Comparison of ENCODE assay signal across 19 cellular contexts in the genomic region with DNA sequence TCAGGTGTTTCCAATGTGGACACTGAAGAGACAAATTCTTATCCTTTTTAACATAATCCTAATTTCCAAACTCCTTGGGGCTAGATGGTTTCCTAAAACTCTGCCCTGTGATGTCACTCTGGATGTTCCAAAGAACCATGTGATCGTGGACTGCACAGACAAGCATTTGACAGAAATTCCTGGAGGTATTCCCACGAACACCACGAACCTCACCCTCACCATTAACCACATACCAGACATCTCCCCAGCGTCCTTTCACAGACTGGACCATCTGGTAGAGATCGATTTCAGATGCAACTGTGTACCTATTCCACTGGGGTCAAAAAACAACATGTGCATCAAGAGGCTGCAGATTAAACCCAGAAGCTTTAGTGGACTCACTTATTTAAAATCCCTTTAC. TPM values are rescaled to one million over a fixed set of nuclear protein-coding genes. Genes with fewer than 3 reads are reported as not detected.
"Had no signal": no experiment of that assay in that cellular context is flagged by ENCODE, and none has a peak within 500 bp of the region (broad histone marks: within the 10 kb centered on the region; RNA-seq: fewer than 3 reads in every experiment).

No MANE protein-coding gene starts in this region.

- H3K4me1 ChIP-seq: sigmoid colon had no signal

- H3K27me3 ChIP-seq: sigmoid colon had no signal

- H3K4me3 ChIP-seq: dorsolateral prefrontal cortex, heart left ventricle, mucosa of descending colon, sigmoid colon had no signal

- DNase-seq: cortex of kidney; dorsolateral prefrontal cortex; effector CD8-positive, alpha-beta T cell; foreskin melanocyte; heart left ventricle; hypothalamus; mammary epithelial cell; mucosa of descending colon; natural killer cell; posterior cingulate gyrus; sigmoid colon; small intestine; stimulated activated CD4-positive, alpha-beta T cell treated with anti-CD3 and anti-CD28 coated beads, Interleukin-12 subunit alpha, Interleukin-12 subunit beta, amount 100 ng/mL, for 4 hours; stimulated activated naive CD4-positive, alpha-beta T cell treated with Interleukin-2 at 50 U/mL for 16 hours; trophoblast cell had no signal

- H3K9me3 ChIP-seq: heart left ventricle, mucosa of descending colon, sigmoid colon had no signal

- H3K27ac ChIP-seq: dorsolateral prefrontal cortex, heart left ventricle, sigmoid colon had no signal

- H3K36me3 ChIP-seq: heart left ventricle, sigmoid colon had no signal

- ATAC-seq: heart left ventricle, left lobe of liver, mucosa of descending colon, natural killer cell had no signal

- H3K4me3 Mint-ChIP-seq: natural killer cell, neural crest cell had no signal

- H3K4me1 Mint-ChIP-seq: neural crest cell had no signal

- H3K27ac Mint-ChIP-seq: natural killer cell had no signal

- H3K9me3 Mint-ChIP-seq: natural killer cell had no signal

RNA-seq across cellular contexts. Expression of a gene that starts 18.6 kb away (rescaled TPM):
- total RNA-seq: mammary epithelial cell, neural crest cell, osteocyte, pulmonary artery endothelial cell had no signal
- polyA plus RNA-seq: mammary epithelial cell had no signal

RNA-seq across cellular contexts. Expression of a gene that starts 20.9 kb away (rescaled TPM):
- total RNA-seq: mammary epithelial cell, neural crest cell, osteocyte, pulmonary artery endothelial cell had no signal
- polyA plus RNA-seq: mammary epithelial cell had no signal
